ENCODE assay signal across 1 cellular context in the genomic region with DNA sequence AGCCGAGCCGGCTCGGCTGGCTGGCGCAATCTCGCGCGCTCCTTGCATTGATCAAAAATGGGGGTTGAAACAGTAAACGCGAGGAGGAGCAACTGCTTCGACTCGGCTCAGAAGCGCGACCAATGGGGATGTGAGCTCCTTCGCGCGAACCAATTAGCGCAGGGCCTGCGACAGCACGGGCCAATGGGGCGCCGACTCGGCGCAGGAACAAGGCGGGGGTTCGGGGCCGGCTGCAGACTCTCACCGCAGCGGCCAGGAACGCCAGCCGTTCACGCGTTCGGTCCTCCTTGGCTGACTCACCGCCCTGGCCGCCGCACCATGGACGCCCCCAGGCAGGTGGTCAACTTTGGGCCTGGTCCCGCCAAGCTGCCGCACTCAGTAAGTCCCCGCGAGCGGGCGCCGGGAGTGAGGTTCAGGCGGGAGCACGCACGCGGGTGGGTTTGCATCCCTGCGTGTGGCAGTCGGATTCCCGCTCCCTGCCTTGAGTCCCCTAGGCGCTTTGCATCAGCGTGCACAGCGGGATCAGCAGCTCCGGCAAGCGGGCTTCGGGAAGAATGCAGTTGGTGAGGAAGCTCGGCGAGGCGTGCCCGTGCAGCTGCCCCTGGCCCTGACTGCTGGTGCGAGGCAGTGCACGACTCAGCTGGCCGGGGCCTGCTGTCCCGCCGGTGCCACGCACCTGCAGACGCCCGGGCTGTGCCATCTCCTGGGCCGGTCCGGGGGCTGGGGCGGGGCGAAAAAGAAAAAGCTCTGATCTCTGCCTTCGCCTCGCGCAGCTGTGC.
TF ChIP-seq lines count a peak whose summit lies in the region.

A gene (plus strand): TSS at position 233 of the 779 bp plus-strand sequence. CDS start 86 bp downstream, at position 319.

TF ChIP-seq in HepG2, 621 proteins besides CTCF, POLR2A, EP300 and RAD21 (continued from another document and continues in another):
- TF ChIP-seq, protein P1, sequence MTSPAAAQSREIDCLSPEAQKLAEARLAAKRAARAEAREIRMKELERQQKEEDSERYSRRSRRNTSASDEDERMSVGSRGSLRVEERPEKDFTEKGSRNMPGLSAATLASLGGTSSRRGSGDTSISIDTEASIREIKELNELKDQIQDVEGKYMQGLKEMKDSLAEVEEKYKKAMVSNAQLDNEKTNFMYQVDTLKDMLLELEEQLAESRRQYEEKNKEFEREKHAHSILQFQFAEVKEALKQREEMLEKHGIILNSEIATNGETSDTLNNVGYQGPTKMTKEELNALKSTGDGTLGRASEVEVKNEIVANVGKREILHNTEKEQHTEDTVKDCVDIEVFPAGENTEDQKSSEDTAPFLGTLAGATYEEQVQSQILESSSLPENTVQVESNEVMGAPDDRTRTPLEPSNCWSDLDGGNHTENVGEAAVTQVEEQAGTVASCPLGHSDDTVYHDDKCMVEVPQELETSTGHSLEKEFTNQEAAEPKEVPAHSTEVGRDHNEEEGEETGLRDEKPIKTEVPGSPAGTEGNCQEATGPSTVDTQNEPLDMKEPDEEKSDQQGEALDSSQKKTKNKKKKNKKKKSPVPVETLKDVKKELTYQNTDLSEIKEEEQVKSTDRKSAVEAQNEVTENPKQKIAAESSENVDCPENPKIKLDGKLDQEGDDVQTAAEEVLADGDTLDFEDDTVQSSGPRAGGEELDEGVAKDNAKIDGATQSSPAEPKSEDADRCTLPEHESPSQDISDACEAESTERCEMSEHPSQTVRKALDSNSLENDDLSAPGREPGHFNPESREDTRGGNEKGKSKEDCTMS (CRISPR knock-in tag; conservative IDR thresholded peaks at IDR 0.05): no peak
- no peak for TF ChIP-seq HOXA7 (CRISPR knock-in tag; IDR thresholded peaks at IDR 0.05)
- TF ChIP-seq ZNF230 (CRISPR knock-in tag; IDR thresholded peaks at IDR 0.05): no peak
- TF ChIP-seq DNMT1 (CRISPR knock-in tag; IDR thresholded peaks at IDR 0.05): no peak
- TF ChIP-seq PHF21A (CRISPR knock-in tag; IDR thresholded peaks at IDR 0.05): peak; percentile 51; the same call in 1 of the 2 replicates
- TF ChIP-seq AHR (CRISPR knock-in tag; IDR thresholded peaks at IDR 0.05): peak; percentile 53; the same call in 1 of the 2 replicates
- TF ChIP-seq, protein P2, sequence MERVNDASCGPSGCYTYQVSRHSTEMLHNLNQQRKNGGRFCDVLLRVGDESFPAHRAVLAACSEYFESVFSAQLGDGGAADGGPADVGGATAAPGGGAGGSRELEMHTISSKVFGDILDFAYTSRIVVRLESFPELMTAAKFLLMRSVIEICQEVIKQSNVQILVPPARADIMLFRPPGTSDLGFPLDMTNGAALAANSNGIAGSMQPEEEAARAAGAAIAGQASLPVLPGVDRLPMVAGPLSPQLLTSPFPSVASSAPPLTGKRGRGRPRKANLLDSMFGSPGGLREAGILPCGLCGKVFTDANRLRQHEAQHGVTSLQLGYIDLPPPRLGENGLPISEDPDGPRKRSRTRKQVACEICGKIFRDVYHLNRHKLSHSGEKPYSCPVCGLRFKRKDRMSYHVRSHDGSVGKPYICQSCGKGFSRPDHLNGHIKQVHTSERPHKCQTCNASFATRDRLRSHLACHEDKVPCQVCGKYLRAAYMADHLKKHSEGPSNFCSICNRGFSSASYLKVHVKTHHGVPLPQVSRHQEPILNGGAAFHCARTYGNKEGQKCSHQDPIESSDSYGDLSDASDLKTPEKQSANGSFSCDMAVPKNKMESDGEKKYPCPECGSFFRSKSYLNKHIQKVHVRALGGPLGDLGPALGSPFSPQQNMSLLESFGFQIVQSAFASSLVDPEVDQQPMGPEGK (CRISPR knock-in tag; IDR thresholded peaks at IDR 0.05): peak; percentile 24; the same call in 1 of the 2 replicates
- TF ChIP-seq, protein P3, sequence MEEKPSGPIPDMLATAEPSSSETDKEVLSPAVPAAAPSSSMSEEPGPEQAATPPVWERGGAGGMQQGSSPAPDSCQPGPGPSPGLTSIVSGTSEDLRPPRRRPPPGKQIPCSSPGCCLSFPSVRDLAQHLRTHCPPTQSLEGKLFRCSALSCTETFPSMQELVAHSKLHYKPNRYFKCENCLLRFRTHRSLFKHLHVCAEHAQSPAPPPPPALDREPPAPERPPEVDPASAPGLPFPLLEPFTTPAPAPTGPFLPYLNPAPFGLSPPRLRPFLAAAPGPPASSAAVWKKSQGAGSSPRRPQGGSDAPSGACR (CRISPR knock-in tag; IDR thresholded peaks at IDR 0.05): peak; percentile 59; the same call in 1 of the 2 replicates
- 0 out of 2 replicates have a peak, but pooled peaks have one; percentile 4 for TF ChIP-seq ZNF556 (CRISPR knock-in tag; IDR thresholded peaks at IDR 0.05; ENCODE audit: borderline replicate concordance)
- peak; percentile 90; the same call in 1 of the 2 replicates for TF ChIP-seq NFKB2 (CRISPR knock-in tag; IDR thresholded peaks at IDR 0.05; ENCODE audit: borderline replicate concordance)
- no peak for TF ChIP-seq ZNF484 (CRISPR knock-in tag; IDR thresholded peaks at IDR 0.05; ENCODE audit: borderline replicate concordance, low read depth)
- TF ChIP-seq ONECUT2 (CRISPR knock-in tag; IDR thresholded peaks at IDR 0.05): 0 out of 2 replicates have a peak, but pooled peaks have one; percentile 36
- TF ChIP-seq ZNF543 (CRISPR knock-in tag; IDR thresholded peaks at IDR 0.05): no peak
- TF ChIP-seq, protein P4, sequence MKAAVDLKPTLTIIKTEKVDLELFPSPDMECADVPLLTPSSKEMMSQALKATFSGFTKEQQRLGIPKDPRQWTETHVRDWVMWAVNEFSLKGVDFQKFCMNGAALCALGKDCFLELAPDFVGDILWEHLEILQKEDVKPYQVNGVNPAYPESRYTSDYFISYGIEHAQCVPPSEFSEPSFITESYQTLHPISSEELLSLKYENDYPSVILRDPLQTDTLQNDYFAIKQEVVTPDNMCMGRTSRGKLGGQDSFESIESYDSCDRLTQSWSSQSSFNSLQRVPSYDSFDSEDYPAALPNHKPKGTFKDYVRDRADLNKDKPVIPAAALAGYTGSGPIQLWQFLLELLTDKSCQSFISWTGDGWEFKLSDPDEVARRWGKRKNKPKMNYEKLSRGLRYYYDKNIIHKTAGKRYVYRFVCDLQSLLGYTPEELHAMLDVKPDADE (CRISPR knock-in tag; IDR thresholded peaks at IDR 0.05): peak; percentile 71; the same call in 1 of the 2 replicates
- TF ChIP-seq, protein P5, sequence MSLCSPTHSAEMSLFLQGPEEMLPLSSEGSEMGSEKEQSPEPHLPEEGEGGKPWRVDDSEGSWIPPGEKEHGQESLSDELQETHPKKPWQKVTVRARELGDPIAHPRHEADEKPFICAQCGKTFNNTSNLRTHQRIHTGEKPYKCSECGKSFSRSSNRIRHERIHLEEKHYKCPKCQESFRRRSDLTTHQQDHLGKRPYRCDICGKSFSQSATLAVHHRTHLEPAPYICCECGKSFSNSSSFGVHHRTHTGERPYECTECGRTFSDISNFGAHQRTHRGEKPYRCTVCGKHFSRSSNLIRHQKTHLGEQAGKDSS (CRISPR knock-in tag; IDR thresholded peaks at IDR 0.05; ENCODE audit: borderline replicate concordance, low read depth): no peak
- TF ChIP-seq, protein P6, sequence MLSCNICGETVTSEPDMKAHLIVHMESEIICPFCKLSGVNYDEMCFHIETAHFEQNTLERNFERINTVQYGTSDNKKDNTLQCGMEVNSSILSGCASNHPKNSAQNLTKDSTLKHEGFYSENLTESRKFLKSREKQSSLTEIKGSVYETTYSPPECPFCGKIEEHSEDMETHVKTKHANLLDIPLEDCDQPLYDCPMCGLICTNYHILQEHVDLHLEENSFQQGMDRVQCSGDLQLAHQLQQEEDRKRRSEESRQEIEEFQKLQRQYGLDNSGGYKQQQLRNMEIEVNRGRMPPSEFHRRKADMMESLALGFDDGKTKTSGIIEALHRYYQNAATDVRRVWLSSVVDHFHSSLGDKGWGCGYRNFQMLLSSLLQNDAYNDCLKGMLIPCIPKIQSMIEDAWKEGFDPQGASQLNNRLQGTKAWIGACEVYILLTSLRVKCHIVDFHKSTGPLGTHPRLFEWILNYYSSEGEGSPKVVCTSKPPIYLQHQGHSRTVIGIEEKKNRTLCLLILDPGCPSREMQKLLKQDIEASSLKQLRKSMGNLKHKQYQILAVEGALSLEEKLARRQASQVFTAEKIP (CRISPR knock-in tag; IDR thresholded peaks at IDR 0.05; ENCODE audit: borderline replicate concordance): no peak
- TF ChIP-seq TCF7 (IDR thresholded peaks at IDR 0.05; ENCODE audit: low read depth): no peak
- no peak for TF ChIP-seq IKZF1 (IDR thresholded peaks at IDR 0.05)
- TF ChIP-seq ZNF891 (CRISPR knock-in tag; IDR thresholded peaks at IDR 0.05): peak; percentile 88
- TF ChIP-seq, protein P7, sequence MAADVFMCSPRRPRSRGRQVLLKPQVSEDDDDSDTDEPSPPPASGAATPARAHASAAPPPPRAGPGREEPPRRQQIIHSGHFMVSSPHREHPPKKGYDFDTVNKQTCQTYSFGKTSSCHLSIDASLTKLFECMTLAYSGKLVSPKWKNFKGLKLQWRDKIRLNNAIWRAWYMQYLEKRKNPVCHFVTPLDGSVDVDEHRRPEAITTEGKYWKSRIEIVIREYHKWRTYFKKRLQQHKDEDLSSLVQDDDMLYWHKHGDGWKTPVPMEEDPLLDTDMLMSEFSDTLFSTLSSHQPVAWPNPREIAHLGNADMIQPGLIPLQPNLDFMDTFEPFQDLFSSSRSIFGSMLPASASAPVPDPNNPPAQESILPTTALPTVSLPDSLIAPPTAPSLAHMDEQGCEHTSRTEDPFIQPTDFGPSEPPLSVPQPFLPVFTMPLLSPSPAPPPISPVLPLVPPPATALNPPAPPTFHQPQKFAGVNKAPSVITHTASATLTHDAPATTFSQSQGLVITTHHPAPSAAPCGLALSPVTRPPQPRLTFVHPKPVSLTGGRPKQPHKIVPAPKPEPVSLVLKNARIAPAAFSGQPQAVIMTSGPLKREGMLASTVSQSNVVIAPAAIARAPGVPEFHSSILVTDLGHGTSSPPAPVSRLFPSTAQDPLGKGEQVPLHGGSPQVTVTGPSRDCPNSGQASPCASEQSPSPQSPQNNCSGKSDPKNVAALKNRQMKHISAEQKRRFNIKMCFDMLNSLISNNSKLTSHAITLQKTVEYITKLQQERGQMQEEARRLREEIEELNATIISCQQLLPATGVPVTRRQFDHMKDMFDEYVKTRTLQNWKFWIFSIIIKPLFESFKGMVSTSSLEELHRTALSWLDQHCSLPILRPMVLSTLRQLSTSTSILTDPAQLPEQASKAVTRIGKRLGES (CRISPR knock-in tag; IDR thresholded peaks at IDR 0.05; ENCODE audit: borderline replicate concordance): 0 out of 2 replicates have a peak, but pooled peaks have one; percentile 67
- no peak for TF ChIP-seq ZNF772 (CRISPR knock-in tag; IDR thresholded peaks at IDR 0.05)
- TF ChIP-seq NFIB (CRISPR knock-in tag; IDR thresholded peaks at IDR 0.05; ENCODE audit: borderline replicate concordance): no peak
- no peak for TF ChIP-seq EEA1 (CRISPR knock-in tag; IDR thresholded peaks at IDR 0.05; ENCODE audit: borderline replicate concordance)
- no peak for TF ChIP-seq ZNF629 (CRISPR knock-in tag; conservative IDR thresholded peaks at IDR 0.05)
- TF ChIP-seq SRY (CRISPR knock-in tag; IDR thresholded peaks at IDR 0.05): peak; percentile 74
- peak; percentile 68; the same call in 1 of the 2 replicates for TF ChIP-seq RFX5 (IDR thresholded peaks at IDR 0.05; ENCODE audit: low read depth, low read length)
- TF ChIP-seq NR2F6 (IDR thresholded peaks at IDR 0.05): no peak
- TF ChIP-seq NR2F6 (CRISPR knock-in tag; IDR thresholded peaks at IDR 0.05): no peak
- peak; percentile 70; the same call in 1 of the 2 replicates for TF ChIP-seq FOXJ3 (CRISPR knock-in tag; IDR thresholded peaks at IDR 0.05; ENCODE audit: borderline replicate concordance)
- TF ChIP-seq, protein P8, sequence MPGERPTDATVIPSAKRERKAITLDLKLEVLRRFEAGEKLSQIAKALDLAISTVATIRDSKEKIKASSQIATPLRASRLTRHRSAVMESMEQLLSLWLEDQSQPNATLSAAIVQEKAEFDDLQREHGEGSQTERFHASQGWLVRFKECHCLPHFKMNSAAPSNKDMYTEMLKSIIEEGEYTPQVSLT (CRISPR knock-in tag; IDR thresholded peaks at IDR 0.05; ENCODE audit: borderline replicate concordance, low read depth): no peak
- no peak for TF ChIP-seq JDP2 (CRISPR knock-in tag; IDR thresholded peaks at IDR 0.05; ENCODE audit: borderline replicate concordance)
- TF ChIP-seq MIXL1 (CRISPR knock-in tag; IDR thresholded peaks at IDR 0.05): peak; percentile 44
- TF ChIP-seq, protein P9, sequence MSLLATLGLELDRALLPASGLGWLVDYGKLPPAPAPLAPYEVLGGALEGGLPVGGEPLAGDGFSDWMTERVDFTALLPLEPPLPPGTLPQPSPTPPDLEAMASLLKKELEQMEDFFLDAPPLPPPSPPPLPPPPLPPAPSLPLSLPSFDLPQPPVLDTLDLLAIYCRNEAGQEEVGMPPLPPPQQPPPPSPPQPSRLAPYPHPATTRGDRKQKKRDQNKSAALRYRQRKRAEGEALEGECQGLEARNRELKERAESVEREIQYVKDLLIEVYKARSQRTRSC (CRISPR knock-in tag; IDR thresholded peaks at IDR 0.05; ENCODE audit: low read depth): no peak
- peak; percentile 87; the same call in 1 of the 2 replicates for TF ChIP-seq SALL2 (CRISPR knock-in tag; IDR thresholded peaks at IDR 0.05)
- TF ChIP-seq ZNF496 (CRISPR knock-in tag; IDR thresholded peaks at IDR 0.05; ENCODE audit: insufficient replicate concordance): no peak
- peak; percentile 74; the same call in 1 of the 2 replicates for TF ChIP-seq KDM5B (CRISPR knock-in tag; IDR thresholded peaks at IDR 0.05; ENCODE audit: borderline replicate concordance)
- peak; percentile 90; the same call in 1 of the 2 replicates for TF ChIP-seq HOXA5 (CRISPR knock-in tag; IDR thresholded peaks at IDR 0.05)
- no peak; the same call in 1 of the 2 replicates for TF ChIP-seq HCFC1 (IDR thresholded peaks at IDR 0.05; ENCODE audit: low read depth, low read length)
- TF ChIP-seq ZNF841 (CRISPR knock-in tag; IDR thresholded peaks at IDR 0.05; ENCODE audit: borderline replicate concordance): no peak; the same call in 1 of the 2 replicates
- TF ChIP-seq, protein P10, sequence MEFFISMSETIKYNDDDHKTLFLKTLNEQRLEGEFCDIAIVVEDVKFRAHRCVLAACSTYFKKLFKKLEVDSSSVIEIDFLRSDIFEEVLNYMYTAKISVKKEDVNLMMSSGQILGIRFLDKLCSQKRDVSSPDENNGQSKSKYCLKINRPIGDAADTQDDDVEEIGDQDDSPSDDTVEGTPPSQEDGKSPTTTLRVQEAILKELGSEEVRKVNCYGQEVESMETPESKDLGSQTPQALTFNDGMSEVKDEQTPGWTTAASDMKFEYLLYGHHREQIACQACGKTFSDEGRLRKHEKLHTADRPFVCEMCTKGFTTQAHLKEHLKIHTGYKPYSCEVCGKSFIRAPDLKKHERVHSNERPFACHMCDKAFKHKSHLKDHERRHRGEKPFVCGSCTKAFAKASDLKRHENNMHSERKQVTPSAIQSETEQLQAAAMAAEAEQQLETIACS (CRISPR knock-in tag; IDR thresholded peaks at IDR 0.05): peak; percentile 76
- TF ChIP-seq U2AF1 (optimal IDR thresholded peaks at IDR 0.05; ENCODE audit: low read depth, low read length): peak; percentile 83
